In the genomic region with DNA sequence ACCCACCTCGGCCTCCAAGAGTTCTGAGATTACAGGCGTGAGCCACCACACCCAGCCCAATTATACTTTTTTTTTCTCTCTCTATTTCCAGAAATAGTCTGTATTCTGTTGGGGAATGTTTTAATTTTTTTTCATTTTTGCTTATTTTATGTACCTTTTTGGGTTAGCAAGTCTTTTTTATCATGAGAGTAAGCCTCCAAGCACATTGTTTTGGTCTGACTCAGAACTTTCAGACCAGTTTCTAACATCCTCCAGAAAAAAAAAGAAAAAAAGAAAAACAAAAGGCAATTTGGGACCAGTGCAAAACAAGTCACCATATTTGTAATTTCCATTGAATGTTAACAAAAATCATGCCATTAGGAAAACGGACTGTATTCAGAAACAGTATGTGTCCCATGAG, we compare ENCODE assay signal across 15 cellular contexts.
"Had no signal": no experiment of that assay in that cellular context is flagged by ENCODE, and none has a peak within 500 bp of the region (broad histone marks: within the 10 kb centered on the region; RNA-seq: fewer than 3 reads in every experiment).

No MANE protein-coding gene starts in this region.

- H3K9me3 ChIP-seq: gastrocnemius medialis, pancreas, suprapubic skin, thyroid gland had no signal

- DNase-seq: erythroblast; gastrocnemius medialis; heart right ventricle; hypothalamus; kidney glomerular epithelial cell; mesendoderm; naive B cell; occipital lobe; pancreas; right cardiac atrium; stimulated activated CD4-positive, alpha-beta T cell treated with anti-CD3 and anti-CD28 coated beads, Interleukin-4, amount 100 ng/mL, for 1 hour; stimulated activated CD8-positive, alpha-beta memory T cell treated with anti-CD3 and anti-CD28 coated beads, Interleukin-4, amount 100 ng/mL, for 48 hours; stimulated activated naive CD8-positive, alpha-beta T cell treated with anti-CD3 and anti-CD28 coated beads, Interleukin-15, Interleukin-2, amounts not matched to agents 100 U/mL and 50 U/mL, for 24 hours; thyroid gland had no signal

- H3K27me3 ChIP-seq: gastrocnemius medialis, heart right ventricle, pancreas, suprapubic skin, thyroid gland had no signal

- H3K4me3 ChIP-seq: gastrocnemius medialis, heart right ventricle, pancreas, suprapubic skin, thyroid gland had no signal

- H3K27ac ChIP-seq: gastrocnemius medialis, heart right ventricle, pancreas, suprapubic skin, thyroid gland had no signal

- H3K36me3 ChIP-seq: gastrocnemius medialis, heart right ventricle, pancreas, suprapubic skin, thyroid gland had no signal

- H3K4me1 ChIP-seq: gastrocnemius medialis, heart right ventricle, pancreas, suprapubic skin, thyroid gland had no signal
